Comparison of ENCODE assay signal across 5 cellular contexts in genomic region chr12:120466560-120467315, GRCh38. TPM values are rescaled to one million over a fixed set of nuclear protein-coding genes. Genes with fewer than 3 reads are reported as not detected.
DNase-seq lines count a peak whose midpoint lies in the region; ATAC-seq and TF ChIP-seq lines count a peak whose summit lies in the region.

No MANE protein-coding gene starts in this region.

- no peaks in the 10 kb centered on the region for H3K27me3 Mint-ChIP-seq in endodermal cell (ENCODE audit: insufficient read depth)

- peaks cover 53% of the 10 kb centered on the region for H3K36me3 Mint-ChIP-seq in endodermal cell (ENCODE audit: low read depth)

- no peaks in the 10 kb centered on the region for H3K9me2 ChIP-seq in SU-DHL-6 (replicated peaks; ENCODE audit: insufficient read depth, low read length)

- no peak for ATAC-seq in HG03139 (IDR thresholded peaks at IDR 0.05; ENCODE audit: unreplicated experiment)

- H3K27me3 ChIP-seq in HUES48 (ENCODE audit: control insufficient read depth, insufficient read depth, low read length) (no peaks in the 10 kb centered on the region), SU-DHL-6 (ENCODE audit: low read length) (no peaks in the 10 kb centered on the region), endodermal cell (ENCODE audit: control insufficient read depth, insufficient read depth, low read length, poor library complexity, severe bottlenecking) (no peaks in the 10 kb centered on the region)

- peak; percentile 48 for TF ChIP-seq CTCF in SU-DHL-6 (IDR thresholded peaks at IDR 0.05; ENCODE audit: insufficient read depth, low read length, poor library complexity, severe bottlenecking)
- TF ChIP-seq CTCF in endodermal cell (conservative IDR thresholded peaks at IDR 0.05), result peak; percentile 86

- H3K9me3 ChIP-seq in HUES48 (ENCODE audit: control insufficient read depth, insufficient read depth, low read length) (no peaks in the 10 kb centered on the region), SU-DHL-6 (ENCODE audit: insufficient read depth, low read length) (no peaks in the 10 kb centered on the region), endodermal cell (ENCODE audit: control insufficient read depth, low read length) (no peaks in the 10 kb centered on the region)

- H3K4me2 ChIP-seq in SU-DHL-6 (ENCODE audit: low read depth, low read length, poor library complexity, severe bottlenecking), result peak overlapping the region; percentile 66

- peaks cover 19% of the 10 kb centered on the region; the same call in 1 of the 2 replicates for H3F3A ChIP-seq in SU-DHL-6 (ENCODE audit: insufficient read depth)

- no peak overlapping the region for H2AFZ ChIP-seq in SU-DHL-6 (ENCODE audit: low read depth, low read length, severe bottlenecking)

- peaks cover 55% of the 10 kb centered on the region for H3K79me2 ChIP-seq in SU-DHL-6 (ENCODE audit: insufficient read depth, low read length)

- H3K9ac ChIP-seq in HUES48 (ENCODE audit: low read depth, low read length), result no peak overlapping the region
- no peak overlapping the region; the same call in 1 of the 2 replicates for H3K9ac ChIP-seq in SU-DHL-6 (ENCODE audit: low read length)
- no peak overlapping the region for H3K9ac ChIP-seq in endodermal cell (ENCODE audit: extremely low read depth, low read length, poor library complexity, severe bottlenecking)

- WGBS in endodermal cell (ENCODE audit: insufficient coverage in 1 of 2, insufficient read length in 1 of 2), 2 experiments, result 75 to 82% methylated on average over 7 to 8 of the region's 8 CpGs

- H3K4me3 ChIP-seq in HUES48 (ENCODE audit: low read depth, low read length), result no peak overlapping the region
- H3K4me3 ChIP-seq in SU-DHL-6 (ENCODE audit: insufficient read depth, low read length, poor library complexity, severe bottlenecking), result no peak overlapping the region
- H3K4me3 ChIP-seq in endodermal cell (ENCODE audit: low read length), result no peak overlapping the region

- peaks cover 38% of the 10 kb centered on the region for H4K20me1 ChIP-seq in SU-DHL-6 (ENCODE audit: low read depth, low read length)

- peaks cover 21% of the 10 kb centered on the region for H3K4me1 Mint-ChIP-seq in endodermal cell

- H3K27ac ChIP-seq in HUES48 (ENCODE audit: low read depth, low read length), result peak overlapping the region; percentile 7
- no peak overlapping the region for H3K27ac ChIP-seq in SU-DHL-6 (ENCODE audit: low read depth, low read length)
- no peak overlapping the region for H3K27ac ChIP-seq in endodermal cell (ENCODE audit: low read depth, low read length)

- peak; percentile 91 for DNase-seq in endodermal cell
- peak; percentile 44 for DNase-seq in stimulated activated CD4-positive, alpha-beta T cell treated with anti-CD3 and anti-CD28 coated beads, Interleukin-4, amount 100 ng/mL, for 24 hours

- H3K4me1 ChIP-seq in HUES48 (ENCODE audit: control insufficient read depth, insufficient read depth, low read length) (peaks cover 7% of the 10 kb centered on the region; the same call in 1 of the 2 replicates), endodermal cell (ENCODE audit: control insufficient read depth, insufficient read depth, low read length) (peaks cover 3% of the 10 kb centered on the region)

- no peaks in the 10 kb centered on the region for H3K9me3 Mint-ChIP-seq in endodermal cell

- H3K27ac Mint-ChIP-seq in endodermal cell, result peak overlapping the region; percentile 78

- H3K36me3 ChIP-seq in HUES48 (ENCODE audit: control insufficient read depth, insufficient read depth, low read length) (peaks cover 57% of the 10 kb centered on the region), SU-DHL-6 (ENCODE audit: low read length) (peaks cover 34% of the 10 kb centered on the region), endodermal cell (ENCODE audit: control insufficient read depth, insufficient read depth, low read length) (peaks cover 59% of the 10 kb centered on the region)

- H3K4me3 Mint-ChIP-seq in endodermal cell, result no peak overlapping the region

RNA-seq across cellular contexts. Expression of gene SRSF9, which starts 2.8 kb away (rescaled TPM):
- total RNA-seq in endodermal cell, result 100 to 1,000 TPM; 291 to 324 TPM
- 223 TPM for polyA plus RNA-seq in endodermal cell (2013, experiment 1 of 2)
- 209 TPM for polyA plus RNA-seq in endodermal cell (2013, experiment 2 of 2)

RNA-seq across cellular contexts. Expression of gene GATC, which starts 20.5 kb away (rescaled TPM):
- 10 to 100 TPM; 24.5 to 33.2 TPM for total RNA-seq in endodermal cell
- polyA plus RNA-seq in endodermal cell (2013, experiment 1 of 2), result 23.9 TPM
- polyA plus RNA-seq in endodermal cell (2013, experiment 2 of 2), result 22.8 TPM

RNA-seq across cellular contexts. Expression of gene TRIAP1, which starts 20.6 kb away (rescaled TPM):
- total RNA-seq in endodermal cell, result 10 to 100 TPM; 31.6 to 34.8 TPM
- 47.9 TPM for polyA plus RNA-seq in endodermal cell (2013, experiment 1 of 2)
- polyA plus RNA-seq in endodermal cell (2013, experiment 2 of 2), result 46.5 TPM

RNA-seq across cellular contexts. Expression of gene COX6A1, which starts 28.8 kb away (rescaled TPM):
- total RNA-seq in endodermal cell, result 100 to 1,000 TPM; 344 to 354 TPM
- 576 TPM for polyA plus RNA-seq in endodermal cell (2013, experiment 1 of 2)
- polyA plus RNA-seq in endodermal cell (2013, experiment 2 of 2), result 530 TPM

RNA-seq across cellular contexts. Expression of gene DYNLL1, which starts 29.2 kb away (rescaled TPM):
- 100 to 1,000 TPM; 326 to 424 TPM for total RNA-seq in endodermal cell
- polyA plus RNA-seq in endodermal cell (2013, experiment 1 of 2), result 494 TPM
- polyA plus RNA-seq in endodermal cell (2013, experiment 2 of 2), result 464 TPM
